ENCODE assay signal across 8 cellular contexts in genomic region chr1:41662656-41663437, GRCh38.
DNase-seq lines count a peak whose midpoint lies in the region; ATAC-seq and TF ChIP-seq lines count a peak whose summit lies in the region.

No MANE protein-coding gene starts in this region.

- no peaks in the 10 kb centered on the region for H3K9me2 ChIP-seq in OCI-LY1 (ENCODE audit: low read depth, low read length)

- H3K79me2 ChIP-seq in OCI-LY1 (ENCODE audit: insufficient read depth, low read length) = peaks cover 5% of the 10 kb centered on the region; the same call in 1 of the 2 replicates

- peaks cover 72% of the 10 kb centered on the region for H3K4me1 Mint-ChIP-seq in activated naive CD8-positive, alpha-beta T cell (ENCODE audit: low read depth)

- H3K9me3 ChIP-seq in OCI-LY1 (ENCODE audit: low read length) = no peaks in the 10 kb centered on the region
- H3K9me3 ChIP-seq in right cardiac atrium (ENCODE audit: control insufficient read depth, low read length) = no peaks in the 10 kb centered on the region

- no peaks in the 10 kb centered on the region for H3K9me3 Mint-ChIP-seq in activated naive CD8-positive, alpha-beta T cell (ENCODE audit: low read depth)

- H3K36me3 Mint-ChIP-seq in activated naive CD8-positive, alpha-beta T cell = peaks cover 14% of the 10 kb centered on the region

- ATAC-seq in GM18498 (IDR thresholded peaks at IDR 0.05; ENCODE audit: unreplicated experiment) (peak; percentile 47), right cardiac atrium (peak; percentile 49 to 77)

- no peaks in the 10 kb centered on the region for H3K36me3 ChIP-seq in OCI-LY1 (ENCODE audit: insufficient read depth, low read length)

- H3K27me3 Mint-ChIP-seq in activated naive CD8-positive, alpha-beta T cell = no peaks in the 10 kb centered on the region

- peak overlapping the region; percentile 61 for H3K4me2 ChIP-seq in OCI-LY1 (ENCODE audit: low read length)

- H3K27me3 ChIP-seq in OCI-LY1 (ENCODE audit: insufficient read depth, low read length) (no peaks in the 10 kb centered on the region), right cardiac atrium (ENCODE audit: control insufficient read depth, insufficient read depth) (no peaks in the 10 kb centered on the region)

- TF ChIP-seq CTCF in OCI-LY1 (IDR thresholded peaks at IDR 0.05; ENCODE audit: low read length) = no peak

- DNase-seq in HCEC 1CT (peak; percentile 44), right cardiac atrium (peak; percentile 79 to 82 (median 79)), retina (peak; percentile 56), NCI-H1105 treated with DMSO at 0.1 percent for 48 hours (lab: John Stamatoyannopoulos, UW) (no peak), NCI-H2029 treated with DMSO at 0.1 percent for 48 hours (lab: John Stamatoyannopoulos, UW) (no peak)

- intact Hi-C loops in right cardiac atrium (cut with DNase I) = no loop called here

- H3K27ac Mint-ChIP-seq in activated naive CD8-positive, alpha-beta T cell = peak overlapping the region; percentile 81

- H3K4me1 ChIP-seq in OCI-LY1 (ENCODE audit: insufficient read depth, low read length, severe bottlenecking) (peaks cover 47% of the 10 kb centered on the region), right cardiac atrium (ENCODE audit: control insufficient read depth, insufficient read depth, low read length) (peaks cover 9% of the 10 kb centered on the region)

- no peak overlapping the region for H2AFZ ChIP-seq in OCI-LY1 (ENCODE audit: low read length)

- no peaks in the 10 kb centered on the region for H3F3A ChIP-seq in OCI-LY1 (ENCODE audit: insufficient read depth, low read length)

- no peak overlapping the region for H3K27ac ChIP-seq in OCI-LY1 (ENCODE audit: low read depth, low read length, poor library complexity, severe bottlenecking)
- H3K27ac ChIP-seq in right cardiac atrium (ENCODE audit: low read length) = peak overlapping the region; percentile 55

- 11% methylated on average over 41 of the region's 41 CpGs for WGBS in right cardiac atrium

- H3K4me3 ChIP-seq in OCI-LY1 (ENCODE audit: low read depth, low read length, poor library complexity, severe bottlenecking) = peak overlapping the region; percentile 60
- H3K4me3 ChIP-seq in right cardiac atrium (ENCODE audit: low read length) = peak overlapping the region; percentile 80

- H4K20me1 ChIP-seq in OCI-LY1 (ENCODE audit: insufficient read depth, low read length) = no peaks in the 10 kb centered on the region

- peak overlapping the region; percentile 74 for H3K4me3 Mint-ChIP-seq in activated naive CD8-positive, alpha-beta T cell

- H3K9ac ChIP-seq in OCI-LY1 (ENCODE audit: low read length) = peak overlapping the region; percentile 54; the same call in 1 of the 2 replicates

Comparison
In these comparisons a context has a peak if more than half of its experiments do, and no peak if none do; other contexts are left out.
1. DNase-seq: peak in HCEC 1CT (single experiment), right cardiac atrium (3 of 3) and retina (single experiment); none in NCI-H1105 treated with DMSO at 0.1 percent for 48 hours (single experiment) and NCI-H2029 treated with DMSO at 0.1 percent for 48 hours (single experiment).